ENCODE assay signal across 19 cellular contexts in the genomic region with DNA sequence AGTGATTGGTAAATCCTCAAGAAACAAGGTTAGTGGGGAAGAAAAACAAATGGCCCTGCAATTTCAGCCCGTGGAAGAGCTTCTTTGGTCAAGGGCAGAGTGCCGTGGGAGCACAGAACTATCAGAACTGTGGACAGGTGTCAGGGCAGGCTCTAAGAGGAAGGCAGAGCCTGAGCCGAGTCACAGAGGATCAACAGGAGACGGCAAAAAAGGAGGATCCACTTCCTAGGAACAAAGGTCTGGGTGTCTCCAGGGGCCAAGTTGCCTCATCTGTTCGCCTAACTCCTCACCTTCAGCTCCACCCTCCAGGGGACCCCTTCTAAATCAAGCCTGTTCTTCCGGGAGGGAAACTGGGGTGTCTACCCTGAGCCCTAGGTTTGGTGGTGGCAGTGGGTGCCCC.
A peak's percentile ranks its signal among the peaks of the same experiment; 100 is the strongest.
DNase-seq lines count a peak whose midpoint lies in the region; ATAC-seq, FAIRE-seq and TF ChIP-seq lines count a peak whose summit lies in the region.
"Had no signal": no experiment of that assay in that cellular context is flagged by ENCODE, and none has a peak within 500 bp of the region (broad histone marks: within the 10 kb centered on the region; RNA-seq: fewer than 3 reads in every experiment).

No MANE protein-coding gene starts in this region.

- H3K27ac ChIP-seq in mammary epithelial cell (ENCODE audit: insufficient read depth, low read depth, low read length): no peak overlapping the region
- H3K27ac ChIP-seq in hepatocyte: peak overlapping the region; percentile 94
- peak overlapping the region in 3 of 4 donors; percentile 63 to 76 (median 76) for H3K27ac ChIP-seq in pancreas
- H3K27ac ChIP-seq: 22Rv1 had no signal

- CTCF ChIA-PET in MCF 10A (lab: Yijun Ruan, JAX): interaction anchor here (1.2 kb wide), 1 partner anchor 13 kb away, joined by 3 read pairs; no protein-coding TSS in a partner anchor
- CTCF ChIA-PET in mammary epithelial cell (lab: Charles Lee; ENCODE audit: low non-redundant PET): no interaction called here

- H3K36me3 Mint-ChIP-seq in MCF 10A (ENCODE audit: insufficient read depth, unreplicated experiment): no peaks in the 10 kb centered on the region
- H3K36me3 Mint-ChIP-seq: CD4-positive, alpha-beta memory T cell had no signal

- H3K9me3 Mint-ChIP-seq in MCF 10A (ENCODE audit: unreplicated experiment): no peaks in the 10 kb centered on the region
- H3K9me3 Mint-ChIP-seq: CD4-positive, alpha-beta memory T cell had no signal

- H3K4me1 ChIP-seq in mammary epithelial cell (ENCODE audit: insufficient read depth, low read length) (peaks cover 36% of the 10 kb centered on the region), hepatocyte (ENCODE audit: insufficient read depth) (peaks cover 30% of the 10 kb centered on the region), pancreas (peaks cover 27 to 57% (median 52%) of the 10 kb centered on the region in 3 donors)

- H4K20me1 ChIP-seq in mammary epithelial cell (ENCODE audit: insufficient read depth, low read length): no peaks in the 10 kb centered on the region
- H4K20me1 ChIP-seq in hepatocyte (ENCODE audit: insufficient read depth, poor library complexity, severe bottlenecking): no peaks in the 10 kb centered on the region
- H4K20me1 ChIP-seq: BLaER1 treated with 17β-estradiol and CSF1 and Interleukin-3, amounts not matched to agents 10 nM and 100 nM had no signal

- no peaks in the 10 kb centered on the region for H3K27me3 Mint-ChIP-seq in MCF 10A (ENCODE audit: insufficient read depth, unreplicated experiment)

- H3K9ac ChIP-seq in mammary epithelial cell (ENCODE audit: insufficient read depth, low read length): no peak overlapping the region
- H3K9ac ChIP-seq: BLaER1 treated with 17β-estradiol and CSF1 and Interleukin-3, amounts not matched to agents 10 nM and 100 nM had no signal

- no peak for TF ChIP-seq CTCF in MCF 10A (IDR thresholded peaks at IDR 0.05; ENCODE audit: unreplicated experiment)
- no peak for TF ChIP-seq CTCF in mammary epithelial cell (conservative IDR thresholded peaks at IDR 0.05 in 1 of 2, IDR thresholded peaks at IDR 0.05 in 1 of 2; ENCODE audit: extremely low read depth in 1 of 2, insufficient read depth in 1 of 2, low read depth in 1 of 2, low read length in 2 of 2)
- no peak for TF ChIP-seq CTCF in hepatocyte (IDR thresholded peaks at IDR 0.05; ENCODE audit: poor library complexity)
- TF ChIP-seq CTCF in pancreas (IDR thresholded peaks at IDR 0.05): no peak

- H2AFZ ChIP-seq in mammary epithelial cell (ENCODE audit: low read depth, low read length) (no peak overlapping the region), hepatocyte (no peak overlapping the region)

- FAIRE-seq in pancreas (lab: Jason Lieb, UNC): no peak
- FAIRE-seq: GM12878 had no signal

- H3K9me3 ChIP-seq in mammary epithelial cell (replicated peaks; ENCODE audit: insufficient read depth, low read length) (no peaks in the 10 kb centered on the region), hepatocyte (ENCODE audit: low read depth) (no peaks in the 10 kb centered on the region), pancreas (no peaks in the 10 kb centered on the region)
- H3K9me3 ChIP-seq: BLaER1 treated with 17β-estradiol and CSF1 and Interleukin-3, amounts not matched to agents 10 nM and 100 nM had no signal

- no peak overlapping the region for H3K4me3 ChIP-seq in mammary epithelial cell (replicated peaks in 1 of 3; ENCODE audit: insufficient read depth in 1 of 3, low read depth in 2 of 3, low read length in 3 of 3)
- no peak overlapping the region for H3K4me3 ChIP-seq in hepatocyte
- no peak overlapping the region for H3K4me3 ChIP-seq in pancreas
- H3K4me3 ChIP-seq: BLaER1 treated with 17β-estradiol and CSF1 and Interleukin-3, amounts not matched to agents 10 nM and 100 nM; GM12878 had no signal

- BruUV-seq in MCF 10A (replicated peaks; lab: Mats Ljungman, UMichigan): no TSS peak
- no TSS peak for BruUV-seq in mammary epithelial cell (replicated peaks; lab: Mats Ljungman, UMichigan)

- peaks cover 29% of the 10 kb centered on the region for H3K4me1 Mint-ChIP-seq in MCF 10A (ENCODE audit: insufficient read depth, unreplicated experiment)
- H3K4me1 Mint-ChIP-seq: CD4-positive, alpha-beta memory T cell had no signal

- no peaks in the 10 kb centered on the region for H3K27me3 ChIP-seq in mammary epithelial cell (ENCODE audit: insufficient read depth, low read length)
- H3K27me3 ChIP-seq in hepatocyte: no peaks in the 10 kb centered on the region
- H3K27me3 ChIP-seq in pancreas: no peaks in the 10 kb centered on the region
- H3K27me3 ChIP-seq: BLaER1 treated with 17β-estradiol and CSF1 and Interleukin-3, amounts not matched to agents 10 nM and 100 nM had no signal

- 100% methylated on average over 3 of the region's 6 CpGs for WGBS in mammary epithelial cell (ENCODE audit: low coverage, missing lambda C conversion rate)
- 73% methylated on average over 6 of the region's 6 CpGs for WGBS in hepatocyte (ENCODE audit: low lambda C conversion rate, missing lambda C conversion rate)
- WGBS in pancreas, 2 donors: 60 to 63% methylated on average over 6 of the region's 6 CpGs

- ATAC-seq in pancreas: no peak
- ATAC-seq in sciatic nerve: no peak

- H3K27ac Mint-ChIP-seq in MCF 10A (ENCODE audit: low read depth, unreplicated experiment): peak overlapping the region; percentile 79
- H3K27ac Mint-ChIP-seq: CD4-positive, alpha-beta memory T cell had no signal

- H3K36me3 ChIP-seq in mammary epithelial cell (ENCODE audit: insufficient read depth, low read length) (no peaks in the 10 kb centered on the region), hepatocyte (replicated peaks; ENCODE audit: insufficient read depth, low read depth) (no peaks in the 10 kb centered on the region), pancreas (no peaks in the 10 kb centered on the region)
- H3K36me3 ChIP-seq: BLaER1 treated with 17β-estradiol and CSF1 and Interleukin-3, amounts not matched to agents 10 nM and 100 nM had no signal

- intact Hi-C loops in MCF 10A (cut with micrococcal nuclease): no loop called here
- intact Hi-C loops in mammary epithelial cell (cut with micrococcal nuclease): no loop called here
- intact Hi-C loops in pancreas (cut with DNase I): no loop called here
- intact Hi-C loops in cardiac septum (cut with DNase I): loop anchor here (5.0 kb wide), 1 partner anchor 79 kb away; no protein-coding TSS in a partner anchor
- intact Hi-C loops in sciatic nerve (cut with DNase I): no loop called here

- dilution Hi-C loops in mammary epithelial cell (cut with HindIII; ENCODE audit: low sequenced_read_pairs): no loop called here

- no peaks in the 10 kb centered on the region for H3K9me2 ChIP-seq in hepatocyte (replicated peaks; ENCODE audit: insufficient read depth)

- in situ Hi-C loops in mammary epithelial cell (cut with MboI; ENCODE audit: low sequenced_read_pairs in 2 of 2): no loop called here

- POLR2A ChIA-PET in MCF 10A (lab: Yijun Ruan, JAX): interaction anchor here (1.1 kb wide), 1 partner anchor 21 kb away, joined by 4 read pairs; no protein-coding TSS in a partner anchor

- DNase-seq in MCF 10A (ENCODE audit: unreplicated experiment) (no peak), mammary epithelial cell (no peak), hepatocyte (ENCODE audit: low spot score) (no peak), pancreas (no peak), H4 (ENCODE audit: low spot score) (no peak), cardiac septum (ENCODE audit: low spot score) (no peak), sciatic nerve (ENCODE audit: low spot score) (no peak)
- DNase-seq in activated naive CD4-positive, alpha-beta T cell (lab: John Stamatoyannopoulos, UW): no peak
- DNase-seq: CD4-positive, alpha-beta memory T cell; DND-41; GOT3; KG1; NCI-H1092 treated with DMSO at 0.1 percent for 48 hours; NCI-H1930; NK-92 treated with Interleukin-12 subunit alpha and Interleukin-12 subunit beta, amount 100 ng/mL, for 24 hours; SIG-M5 had no signal

- no peak overlapping the region for H3K4me2 ChIP-seq in mammary epithelial cell (ENCODE audit: insufficient read depth, low read depth, low read length)
- H3K4me2 ChIP-seq in hepatocyte: no peak overlapping the region

- H3K4me3 Mint-ChIP-seq in MCF 10A (ENCODE audit: unreplicated experiment): no peak overlapping the region
- H3K4me3 Mint-ChIP-seq: CD4-positive, alpha-beta memory T cell had no signal

- H3K79me2 ChIP-seq in mammary epithelial cell (ENCODE audit: insufficient read depth, low read length): no peaks in the 10 kb centered on the region
- no peaks in the 10 kb centered on the region for H3K79me2 ChIP-seq in hepatocyte
